Comparison of ENCODE assay signal across 9 cellular contexts in the genomic region with DNA sequence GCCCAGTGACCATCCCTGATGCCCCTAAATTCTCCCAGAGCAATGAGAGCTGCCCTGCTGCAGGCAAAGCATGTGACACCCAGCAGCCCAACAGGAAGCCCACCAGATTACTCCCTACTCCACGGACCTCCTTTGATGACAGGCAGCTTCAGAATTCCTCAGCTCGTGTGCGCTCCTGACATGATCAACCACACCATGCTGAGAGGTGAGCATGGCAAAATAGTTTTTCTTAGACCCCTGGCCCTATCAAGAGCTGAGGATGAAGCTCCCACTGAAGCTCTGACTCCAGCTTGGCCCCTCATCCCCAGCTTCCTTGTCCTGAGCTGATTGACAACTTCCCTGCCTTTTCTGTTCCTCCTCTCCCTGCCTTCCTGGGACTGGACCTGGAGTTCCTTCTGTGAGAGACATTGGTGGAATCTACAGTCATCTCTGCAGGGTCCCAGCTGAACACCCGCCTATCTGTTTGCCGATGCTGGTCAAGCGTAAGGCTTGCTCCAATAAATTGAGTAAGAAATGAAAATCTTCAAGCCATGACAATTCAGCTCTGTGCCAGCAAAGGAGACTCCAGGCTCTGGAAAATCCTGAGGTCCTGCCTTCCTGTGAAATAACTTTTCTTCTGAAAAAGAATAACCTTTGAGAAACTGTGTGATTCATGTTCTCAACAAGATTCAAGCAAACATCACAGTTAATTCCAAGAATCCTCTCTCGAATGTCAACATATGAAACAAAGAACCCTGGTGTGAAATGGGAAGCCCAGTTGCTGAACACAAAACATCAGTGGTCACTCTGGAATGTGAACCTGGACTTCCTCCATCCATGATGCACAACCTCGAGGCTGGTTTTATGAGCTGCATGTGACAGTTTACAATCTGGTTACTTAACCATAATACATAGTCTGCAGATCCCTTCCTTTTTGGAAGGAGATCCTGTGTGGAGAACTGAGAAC.
DNase-seq lines count a peak whose midpoint lies in the region; ATAC-seq, FAIRE-seq and TF ChIP-seq lines count a peak whose summit lies in the region.
"Had no signal": no experiment of that assay in that cellular context is flagged by ENCODE, and none has a peak within 500 bp of the region (broad histone marks: within the 10 kb centered on the region; RNA-seq: fewer than 3 reads in every experiment).

No MANE protein-coding gene starts in this region.

- DNase-seq in H4 (ENCODE audit: low spot score), result peak; percentile 93
- DNase-seq in T1000 (lab: John Stamatoyannopoulos, UW), result peak; percentile 56
- DNase-seq in fibroblast of the conjunctiva (ENCODE audit: low read depth), result peak; percentile 89
- DNase-seq in GM12891 (ENCODE audit: insufficient read length, low spot score), result no peak
- no peak for DNase-seq in activated CD4-positive, alpha-beta T cell treated with anti-CD3 and anti-CD28 coated beads for 48 hours
- DNase-seq in coronary artery (ENCODE audit: low spot score), result no peak
- DNase-seq: activated gamma-delta T cell treated with Interleukin-2 at 50 U/mL for 16 hours had no signal

- TF ChIP-seq POLR2A in GM12891 (IDR thresholded peaks at IDR 0.05; ENCODE audit: low read depth, low read length), result no peak

- no peaks in the 10 kb centered on the region for H3K27me3 ChIP-seq in skeletal muscle satellite cell (ENCODE audit: control insufficient read depth, insufficient read depth, low read length)

- peak overlapping the region; percentile 75 for H3K9ac ChIP-seq in skeletal muscle satellite cell (ENCODE audit: low read depth, low read length)

- peak overlapping the region; percentile 62 for H3K4me2 ChIP-seq in skeletal muscle satellite cell (ENCODE audit: low read length)

- no peak for FAIRE-seq in GM12891 (lab: Jason Lieb, UNC)

- H3K27ac ChIP-seq in coronary artery, result no peak overlapping the region

- no peaks in the 10 kb centered on the region for H3K36me3 ChIP-seq in skeletal muscle satellite cell (ENCODE audit: insufficient read depth, low read length)

- H3K4me1 ChIP-seq in skeletal muscle satellite cell (ENCODE audit: control insufficient read depth, insufficient read depth, low read length), result peaks cover 41% of the 10 kb centered on the region

- H3K4me3 ChIP-seq in skeletal muscle satellite cell (ENCODE audit: low read length) (peak overlapping the region; percentile 29), coronary artery (no peak overlapping the region)

- no peaks in the 10 kb centered on the region for H3K9me3 ChIP-seq in skeletal muscle satellite cell (replicated peaks; ENCODE audit: low read length)

- ATAC-seq in HG03521 (IDR thresholded peaks at IDR 0.05; ENCODE audit: unreplicated experiment), result no peak

- TF ChIP-seq CTCF in coronary artery (IDR thresholded peaks at IDR 0.05), result no peak

TF ChIP-seq in GM12891, 5 proteins besides CTCF, POLR2A, EP300 and RAD21:
- no peak for TF ChIP-seq TAF1 (IDR thresholded peaks at IDR 0.05; ENCODE audit: low read depth, low read length)
- no peak for TF ChIP-seq SPI1 (IDR thresholded peaks at IDR 0.05; ENCODE audit: low read depth, low read length)
- TF ChIP-seq POLR2AphosphoS5 (IDR thresholded peaks at IDR 0.05; ENCODE audit: low read depth, low read length), result no peak
- TF ChIP-seq PAX5 (IDR thresholded peaks at IDR 0.05; ENCODE audit: insufficient read depth, low read length, severe bottlenecking), result no peak
- TF ChIP-seq POU2F2 (IDR thresholded peaks at IDR 0.05; ENCODE audit: low read depth, low read length), result no peak

Comparison
In these comparisons a context has a peak if more than half of its experiments do, and no peak if none do; other contexts are left out.
1. DNase-seq: peak in H4 (single experiment), T1000 (single experiment) and fibroblast of the conjunctiva (single experiment); none in GM12891 (single experiment), activated CD4-positive, alpha-beta T cell treated with anti-CD3 and anti-CD28 coated beads for 48 hours (single experiment) and coronary artery (single experiment).